8 cellular contexts compared by ENCODE assay signal in the genomic region with DNA sequence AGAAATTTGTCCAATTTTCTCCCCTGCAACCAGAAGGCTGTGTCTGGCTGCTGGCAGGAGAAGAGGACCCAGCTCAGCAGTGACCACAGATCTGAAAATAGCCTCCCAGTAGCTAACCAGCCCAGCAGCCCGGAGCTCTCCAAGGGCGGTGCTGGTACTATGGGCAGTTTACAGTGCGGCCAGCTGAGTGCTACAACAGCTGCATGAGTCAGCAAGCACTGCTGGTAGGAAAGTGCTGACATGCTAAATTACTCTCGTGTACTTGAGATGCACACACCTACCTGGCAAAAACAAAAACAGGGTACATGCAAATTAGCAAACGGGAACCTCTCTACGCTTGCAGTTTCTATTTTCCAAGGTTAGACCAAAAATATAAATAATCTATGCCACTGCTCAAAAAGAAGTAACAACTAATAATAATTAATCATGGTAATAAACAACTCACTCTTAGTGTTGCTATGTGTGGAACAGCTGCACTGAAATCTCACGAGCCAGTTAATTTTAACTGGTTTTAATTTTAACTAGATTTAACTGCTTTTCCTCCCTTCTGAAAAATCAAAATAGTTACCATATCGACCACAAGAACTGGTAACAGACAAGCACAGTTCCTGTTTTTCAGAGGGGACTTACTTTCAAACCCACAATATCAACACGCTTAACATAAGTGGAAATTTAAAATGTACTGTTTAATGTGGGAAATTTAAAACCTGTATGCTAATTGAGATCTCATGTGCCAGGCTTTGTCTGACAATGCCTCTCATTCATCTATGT. TPM values are rescaled to one million over a fixed set of nuclear protein-coding genes. Genes with fewer than 3 reads are reported as not detected.
DNase-seq lines count a peak whose midpoint lies in the region; ATAC-seq and TF ChIP-seq lines count a peak whose summit lies in the region.

No MANE protein-coding gene starts in this region.

- no peaks in the 10 kb centered on the region for H3K9me3 ChIP-seq in CD8-positive, alpha-beta T cell (ENCODE audit: low read length)
- H3K9me3 ChIP-seq in OCI-LY3 (ENCODE audit: insufficient read depth, low read length) = no peaks in the 10 kb centered on the region
- peaks cover 5% of the 10 kb centered on the region for H3K9me3 ChIP-seq in A673 (ENCODE audit: low read depth, low read length, poor library complexity, severe bottlenecking)

- H3K9me3 Mint-ChIP-seq in CD8-positive, alpha-beta T cell = peaks cover 5% of the 10 kb centered on the region

- ATAC-seq in CD8-positive, alpha-beta T cell = peak; percentile 46
- ATAC-seq in GM19397 (IDR thresholded peaks at IDR 0.05; ENCODE audit: unreplicated experiment) (peak; percentile 76), HG03378 (IDR thresholded peaks at IDR 0.05; ENCODE audit: unreplicated experiment) (peak; percentile 71)

- peak overlapping the region; percentile 26; the same call in 1 of the 2 replicates for H3K9ac ChIP-seq in OCI-LY3 (ENCODE audit: low read length)

- peaks cover 90% of the 10 kb centered on the region for H3K4me1 Mint-ChIP-seq in CD8-positive, alpha-beta T cell (ENCODE audit: low read depth)

- no peaks in the 10 kb centered on the region for H3K36me3 ChIP-seq in CD8-positive, alpha-beta T cell (ENCODE audit: insufficient read depth, low read length)
- no peaks in the 10 kb centered on the region for H3K36me3 ChIP-seq in OCI-LY3 (replicated peaks; ENCODE audit: low read depth, low read length)
- no peaks in the 10 kb centered on the region for H3K36me3 ChIP-seq in A673 (ENCODE audit: insufficient read depth, low read length, poor library complexity, severe bottlenecking)

- peak overlapping the region; percentile 85 for H3K4me2 ChIP-seq in OCI-LY3 (ENCODE audit: low read length)

- CTCF ChIA-PET in CD8-positive, alpha-beta T cell (lab: Charles Lee) = interaction anchor here (1.2 to 4.4 kb wide), 7 partner anchors 10 to 346 kb away, joined by 3 to 24 read pairs (median 12); no protein-coding TSS in a partner anchor
- CTCF ChIA-PET in A673 (lab: Charles Lee) = no interaction called here

- H3K27me3 Mint-ChIP-seq in CD8-positive, alpha-beta T cell (ENCODE audit: low read depth) = no peaks in the 10 kb centered on the region

- peak overlapping the region; percentile 93 for H3K27ac Mint-ChIP-seq in CD8-positive, alpha-beta T cell

- no peak for TF ChIP-seq CTCF in CD8-positive, alpha-beta T cell (IDR thresholded peaks at IDR 0.05)
- TF ChIP-seq CTCF in OCI-LY3 (IDR thresholded peaks at IDR 0.05; ENCODE audit: low read depth, low read length) (no peak), A673 (conservative IDR thresholded peaks at IDR 0.05; ENCODE audit: low read depth, low read length) (no peak)

- H3K27me3 ChIP-seq in CD8-positive, alpha-beta T cell (ENCODE audit: insufficient read depth, low read length) = no peaks in the 10 kb centered on the region
- H3K27me3 ChIP-seq in OCI-LY3 (ENCODE audit: low read depth, low read length) (peaks cover 62% of the 10 kb centered on the region), A673 (replicated peaks; ENCODE audit: insufficient read depth, low read depth, low read length, poor library complexity) (peaks cover under 1% of the 10 kb centered on the region)

- no peaks in the 10 kb centered on the region for H3K79me2 ChIP-seq in OCI-LY3 (ENCODE audit: low read length)

- H3K4me3 ChIP-seq in CD8-positive, alpha-beta T cell (ENCODE audit: low read depth, low read length) = peak overlapping the region; percentile 62
- H3K4me3 ChIP-seq in OCI-LY3 (ENCODE audit: low read length) (peak overlapping the region; percentile 61), A673 (ENCODE audit: low read depth, low read length, poor library complexity, severe bottlenecking) (no peak overlapping the region)

- peak overlapping the region; percentile 74 for H3K27ac ChIP-seq in CD8-positive, alpha-beta T cell (ENCODE audit: low read depth, low read length)
- H3K27ac ChIP-seq in OCI-LY3 (ENCODE audit: low read length) (peak overlapping the region; percentile 70; the same call in 1 of the 2 replicates), A673 (ENCODE audit: low read depth, low read length, poor library complexity, severe bottlenecking) (no peak overlapping the region)

- peaks cover 93% of the 10 kb centered on the region for H3K4me1 ChIP-seq in CD8-positive, alpha-beta T cell (ENCODE audit: insufficient read depth, low read length)
- H3K4me1 ChIP-seq in OCI-LY3 (ENCODE audit: low read length) (peaks cover 37% of the 10 kb centered on the region), A673 (ENCODE audit: insufficient read depth, low read length, poor library complexity, severe bottlenecking) (peaks cover 11% of the 10 kb centered on the region)

- H4K20me1 ChIP-seq in OCI-LY3 (ENCODE audit: insufficient read depth, low read length) = peaks cover 4% of the 10 kb centered on the region; the same call in 1 of the 2 replicates

- BruUV-seq in A673 (replicated peaks; lab: Mats Ljungman, UMichigan) = no TSS peak

- POLR2A ChIA-PET in CD8-positive, alpha-beta T cell (lab: Charles Lee) = interaction anchor here (1.1 to 5.7 kb wide), 6 partner anchors 9 to 129 kb away, joined by 3 to 31 read pairs (median 5); a partner anchor contains a TSS
- POLR2A ChIA-PET in A673 (lab: Charles Lee; ENCODE audit: low non-redundant PET) = no interaction called here

- H3K36me3 Mint-ChIP-seq in CD8-positive, alpha-beta T cell = peaks cover 30% of the 10 kb centered on the region

- H2AFZ ChIP-seq in OCI-LY3 (ENCODE audit: low read depth, low read length) = no peak overlapping the region

- H3K4me3 Mint-ChIP-seq in CD8-positive, alpha-beta T cell = peak overlapping the region; percentile 83

- intact Hi-C loops in CD8-positive, alpha-beta T cell (cut with DNase I, micrococcal nuclease) = loop anchor here (1.0 to 5.0 kb wide), 3 partner anchors 9 to 68 kb away; no protein-coding TSS in a partner anchor
- intact Hi-C loops in A673 (cut with micrococcal nuclease; ENCODE audit: unreplicated experiment) = loop anchor here (5.0 kb wide), 1 partner anchor 107 kb away; no protein-coding TSS in a partner anchor

- DNase-seq in CD8-positive, alpha-beta T cell = peak in 3 of 7 experiments; percentile 46 to 66 (median 64)
- DNase-seq in activated naive CD4-positive, alpha-beta T cell treated with Interleukin-2 at 50 U/mL for 16 hours = peak; percentile 54
- DNase-seq in foreskin melanocyte (peak; percentile 83), non-pigmented ciliary epithelial cell (ENCODE audit: low read depth) (peak; percentile 81), A673 (ENCODE audit: low spot score) (no peak)

RNA-seq across cellular contexts. Expression of a gene that starts 10.8 kb away (rescaled TPM):
- 100 to 1,000 TPM; 162 to 164 TPM for total RNA-seq in CD8-positive, alpha-beta T cell
- total RNA-seq in A673 (2021) = 0.37 and 1.9 TPM in 2 replicates

Comparison
In these comparisons a context has a peak if more than half of its experiments do, and no peak if none do; other contexts are left out.
1. RNA of a gene that starts 10.8 kb away (total RNA-seq): 162 to 164 TPM in CD8-positive, alpha-beta T cell; 0.37 to 1.9 TPM in A673; every median in the first group is over 10 times any median in the second.
2. Peak in every context shown above with its lines, with median percentiles within 50 percentile points of each other: ATAC-seq.